ENCODE assay signal across 1 cellular context in the genomic region with DNA sequence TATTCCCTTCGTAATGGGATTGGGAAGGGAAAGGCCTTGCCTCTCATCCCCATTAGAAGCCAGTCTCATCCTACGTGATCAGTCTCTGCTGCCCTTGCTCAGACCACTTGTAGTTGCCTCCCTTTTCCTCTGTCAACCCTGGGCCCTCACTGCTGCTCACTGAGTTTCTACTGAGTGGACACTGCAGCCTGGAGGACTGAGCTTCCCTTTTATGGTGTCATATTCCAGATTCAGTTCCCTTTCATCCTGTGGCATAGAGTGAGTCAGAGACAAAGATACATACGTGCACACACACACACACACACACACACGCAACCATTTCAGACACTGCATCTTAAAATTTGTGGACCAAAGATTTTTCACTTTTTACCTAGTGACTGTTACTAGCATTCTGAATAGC.
TF ChIP-seq lines count a peak whose summit lies in the region.

No MANE protein-coding gene starts in this region.

TF ChIP-seq in SK-N-SH treated with all-trans-retinoic acid at 6 μM for 48 hours, 23 proteins besides CTCF, POLR2A, EP300 and RAD21 (continued from another document):
- TF ChIP-seq, protein P1, sequence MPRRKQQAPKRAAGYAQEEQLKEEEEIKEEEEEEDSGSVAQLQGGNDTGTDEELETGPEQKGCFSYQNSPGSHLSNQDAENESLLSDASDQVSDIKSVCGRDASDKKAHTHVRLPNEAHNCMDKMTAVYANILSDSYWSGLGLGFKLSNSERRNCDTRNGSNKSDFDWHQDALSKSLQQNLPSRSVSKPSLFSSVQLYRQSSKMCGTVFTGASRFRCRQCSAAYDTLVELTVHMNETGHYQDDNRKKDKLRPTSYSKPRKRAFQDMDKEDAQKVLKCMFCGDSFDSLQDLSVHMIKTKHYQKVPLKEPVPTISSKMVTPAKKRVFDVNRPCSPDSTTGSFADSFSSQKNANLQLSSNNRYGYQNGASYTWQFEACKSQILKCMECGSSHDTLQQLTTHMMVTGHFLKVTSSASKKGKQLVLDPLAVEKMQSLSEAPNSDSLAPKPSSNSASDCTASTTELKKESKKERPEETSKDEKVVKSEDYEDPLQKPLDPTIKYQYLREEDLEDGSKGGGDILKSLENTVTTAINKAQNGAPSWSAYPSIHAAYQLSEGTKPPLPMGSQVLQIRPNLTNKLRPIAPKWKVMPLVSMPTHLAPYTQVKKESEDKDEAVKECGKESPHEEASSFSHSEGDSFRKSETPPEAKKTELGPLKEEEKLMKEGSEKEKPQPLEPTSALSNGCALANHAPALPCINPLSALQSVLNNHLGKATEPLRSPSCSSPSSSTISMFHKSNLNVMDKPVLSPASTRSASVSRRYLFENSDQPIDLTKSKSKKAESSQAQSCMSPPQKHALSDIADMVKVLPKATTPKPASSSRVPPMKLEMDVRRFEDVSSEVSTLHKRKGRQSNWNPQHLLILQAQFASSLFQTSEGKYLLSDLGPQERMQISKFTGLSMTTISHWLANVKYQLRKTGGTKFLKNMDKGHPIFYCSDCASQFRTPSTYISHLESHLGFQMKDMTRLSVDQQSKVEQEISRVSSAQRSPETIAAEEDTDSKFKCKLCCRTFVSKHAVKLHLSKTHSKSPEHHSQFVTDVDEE (CRISPR knock-in tag; IDR thresholded peaks at IDR 0.05), result no peak
- TF ChIP-seq TCF4 (CRISPR knock-in tag; IDR thresholded peaks at IDR 0.05; ENCODE audit: borderline replicate concordance) (no peak), ZNF565 (CRISPR knock-in tag; conservative IDR thresholded peaks at IDR 0.05; ENCODE audit: low read depth) (no peak), OSR1 (CRISPR knock-in tag; IDR thresholded peaks at IDR 0.05) (no peak), ARNTL (CRISPR knock-in tag; IDR thresholded peaks at IDR 0.05; ENCODE audit: borderline replicate concordance, low read depth) (no peak), ZC3H10 (CRISPR knock-in tag; IDR thresholded peaks at IDR 0.05) (no peak), GLIS3 (CRISPR knock-in tag; IDR thresholded peaks at IDR 0.05) (no peak), BACH2 (CRISPR knock-in tag; IDR thresholded peaks at IDR 0.05; ENCODE audit: borderline replicate concordance) (no peak), PPARA (CRISPR knock-in tag; IDR thresholded peaks at IDR 0.05; ENCODE audit: borderline replicate concordance) (no peak), ZNF8 (CRISPR knock-in tag; IDR thresholded peaks at IDR 0.05) (no peak)
